ENCODE assay signal across 11 cellular contexts in genomic region chr9:114894206-114894605, GRCh38. TPM values are rescaled to one million over a fixed set of nuclear protein-coding genes. Genes with fewer than 3 reads are reported as not detected.
DNase-seq lines count a peak whose midpoint lies in the region; ATAC-seq, FAIRE-seq and TF ChIP-seq lines count a peak whose summit lies in the region.
"Had no signal": no experiment of that assay in that cellular context is flagged by ENCODE, and none has a peak within 500 bp of the region (broad histone marks: within the 10 kb centered on the region; RNA-seq: fewer than 3 reads in every experiment).

No MANE protein-coding gene starts in this region.

- no peak for DNase-seq in A549 (ENCODE audit: low read depth in 1 of 2, low spot score in 1 of 2)
- DNase-seq in EH (ENCODE audit: low read depth) = peak; percentile 78
- DNase-seq in activated CD8-positive, alpha-beta T cell treated with anti-CD3 and anti-CD28 coated beads for 36 hours = no peak
- DNase-seq in keratinocyte (ENCODE audit: low read depth, low spot score) = no peak
- DNase-seq in foreskin keratinocyte = no peak
- DNase-seq in SKM-1 (lab: John Stamatoyannopoulos, UW; ENCODE audit: unreplicated experiment) = no peak
- DNase-seq: NCI-H1436 treated with DMSO at 0.1 percent for 48 hours had no signal

- no peaks in the 10 kb centered on the region for H3K36me3 ChIP-seq in keratinocyte (ENCODE audit: control insufficient read depth in 2 of 2, extremely low read depth in 1 of 2, insufficient read depth in 2 of 2, low read length in 2 of 2)

- H3K27ac ChIP-seq in A549 (peak overlapping the region; percentile 65 to 77), keratinocyte (ENCODE audit: control insufficient read depth, insufficient read depth, low read length) (peak overlapping the region; percentile 5), foreskin keratinocyte (no peak overlapping the region)

- H3K4me2 ChIP-seq in A549 (peak overlapping the region; percentile 30), keratinocyte (ENCODE audit: control insufficient read depth, extremely low read depth, insufficient read depth, low read depth, low read length) (no peak overlapping the region)

- H2AFZ ChIP-seq in keratinocyte (ENCODE audit: control insufficient read depth, low read length) = no peak overlapping the region

- peaks cover 11% of the 10 kb centered on the region for H3K9me3 Mint-ChIP-seq in activated CD8-positive, alpha-beta T cell treated with anti-CD3 and anti-CD28 coated beads for 36 hours

- ATAC-seq in A549 (0 out of 6 replicates have a peak, but pooled peaks of 1 of the 2 experiments have one; percentile 24), foreskin keratinocyte (no peak), HG03159 (IDR thresholded peaks at IDR 0.05; ENCODE audit: unreplicated experiment) (no peak), HG02623 (IDR thresholded peaks at IDR 0.05; ENCODE audit: unreplicated experiment) (no peak)
- no peak for ATAC-seq in activated CD8-positive, alpha-beta T cell treated with anti-CD3 and anti-CD28 coated beads for 36 hours

- peak overlapping the region; percentile 86 for H3K27ac Mint-ChIP-seq in activated CD8-positive, alpha-beta T cell treated with anti-CD3 and anti-CD28 coated beads for 36 hours

- peaks cover 61% of the 10 kb centered on the region for H3K4me1 Mint-ChIP-seq in activated CD8-positive, alpha-beta T cell treated with anti-CD3 and anti-CD28 coated beads for 36 hours (ENCODE audit: low read depth)

- TF ChIP-seq POLR2A in A549 (IDR thresholded peaks at IDR 0.05; ENCODE audit: low read length) = no peak

- no peaks in the 10 kb centered on the region for H3K79me2 ChIP-seq in keratinocyte (ENCODE audit: control insufficient read depth, insufficient read depth, low read length)

- TF ChIP-seq RAD21 in A549 (conservative IDR thresholded peaks at IDR 0.05 in 1 of 2, IDR thresholded peaks at IDR 0.05 in 1 of 2) = no peak

- dilution Hi-C loops in keratinocyte (cut with MboI; ENCODE audit: extremely low pct_ligation_motif_present, low sequenced_read_pairs) = no loop called here

- no peak overlapping the region for H3K4me3 Mint-ChIP-seq in activated CD8-positive, alpha-beta T cell treated with anti-CD3 and anti-CD28 coated beads for 36 hours

- H3K9me1 ChIP-seq in keratinocyte (ENCODE audit: control insufficient read depth, extremely low read depth, insufficient read depth, low read length) = no peaks in the 10 kb centered on the region

- CTCF ChIA-PET in A549 (lab: Yijun Ruan, JAX) = interaction anchor here (0.9 to 2.3 kb wide), 3 partner anchors 9 to 16 kb away, joined by 4 to 13 read pairs (median 7); no protein-coding TSS in a partner anchor
- CTCF ChIA-PET in activated CD8-positive, alpha-beta T cell treated with anti-CD3 and anti-CD28 coated beads for 36 hours (lab: Charles Lee) = interaction anchor here (1.1 to 3.1 kb wide), 6 partner anchors 10 to 213 kb away, joined by 3 to 11 read pairs (median 3); partner anchors contain the start of gene TEX48

- intact Hi-C loops in activated CD8-positive, alpha-beta T cell treated with anti-CD3 and anti-CD28 coated beads for 36 hours (cut with micrococcal nuclease) = loop anchor here (2.0 kb wide), 1 partner anchor 203 kb away; no protein-coding TSS in a partner anchor

- TF ChIP-seq CTCF in A549 (IDR thresholded peaks at IDR 0.05) (no peak), keratinocyte (optimal IDR thresholded peaks at IDR 0.05 in 1 of 3, IDR thresholded peaks at IDR 0.05 in 1 of 3, conservative IDR thresholded peaks at IDR 0.05 in 1 of 3; ENCODE audit: extremely low read depth in 1 of 3, insufficient read depth in 2 of 3, low read length in 3 of 3) (no peak), foreskin keratinocyte (conservative IDR thresholded peaks at IDR 0.05) (no peak)
- TF ChIP-seq CTCF in activated CD8-positive, alpha-beta T cell treated with anti-CD3 and anti-CD28 coated beads for 36 hours (IDR thresholded peaks at IDR 0.05) = no peak

- H3K4me3 ChIP-seq in A549 (no peak overlapping the region), keratinocyte (ENCODE audit: control insufficient read depth in 2 of 3, extremely low read depth in 1 of 3, insufficient read depth in 2 of 3, low read depth in 1 of 3, low read length in 3 of 3) (no peak overlapping the region)

- H4K20me1 ChIP-seq in keratinocyte (ENCODE audit: control insufficient read depth, extremely low read depth, insufficient read depth, low read length) = no peaks in the 10 kb centered on the region

- no peak for FAIRE-seq in A549 (lab: Jason Lieb, UNC)
- FAIRE-seq in keratinocyte (lab: Jason Lieb, UNC) = no peak
- FAIRE-seq: GM18507, islet of Langerhans had no signal

- WGBS in A549 (ENCODE audit: missing lambda C conversion rate) = 45% methylated on average over 3 of the region's 3 CpGs

- TF ChIP-seq EP300 in A549 (IDR thresholded peaks at IDR 0.05) = no peak

- H3K27me3 ChIP-seq in keratinocyte (ENCODE audit: control insufficient read depth, extremely low read depth, insufficient read depth, low read length) = no peaks in the 10 kb centered on the region
- no peaks in the 10 kb centered on the region for H3K27me3 ChIP-seq in foreskin keratinocyte

- no peak overlapping the region for H3K9ac ChIP-seq in keratinocyte (ENCODE audit: control insufficient read depth, extremely low read depth, insufficient read depth, low read length)

- no peaks in the 10 kb centered on the region for H3K27me3 Mint-ChIP-seq in activated CD8-positive, alpha-beta T cell treated with anti-CD3 and anti-CD28 coated beads for 36 hours

- peaks cover 44% of the 10 kb centered on the region for H3K4me1 ChIP-seq in A549
- H3K4me1 ChIP-seq in keratinocyte (ENCODE audit: control insufficient read depth, extremely low read depth, insufficient read depth, low read length) = peaks cover 29% of the 10 kb centered on the region
- peaks cover 22% of the 10 kb centered on the region for H3K4me1 ChIP-seq in foreskin keratinocyte

- POLR2A ChIA-PET in A549 (lab: Yijun Ruan, JAX) = no interaction called here
- POLR2A ChIA-PET in activated CD8-positive, alpha-beta T cell treated with anti-CD3 and anti-CD28 coated beads for 36 hours (lab: Charles Lee) = interaction anchor here (0.6 to 1.4 kb wide), 2 partner anchors 16 to 198 kb away, joined by 3 to 5 read pairs; no protein-coding TSS in a partner anchor

- peaks cover 22% of the 10 kb centered on the region for H3K36me3 Mint-ChIP-seq in activated CD8-positive, alpha-beta T cell treated with anti-CD3 and anti-CD28 coated beads for 36 hours (ENCODE audit: low read depth)

- H3K9me3 ChIP-seq in A549 (no peaks in the 10 kb centered on the region), keratinocyte (ENCODE audit: control insufficient read depth, low read depth, low read length) (no peaks in the 10 kb centered on the region)

TF ChIP-seq in A549, 52 proteins besides CTCF, POLR2A, EP300 and RAD21:
- TF ChIP-seq HDAC2 (IDR thresholded peaks at IDR 0.05) (no peak), ESRRA (IDR thresholded peaks at IDR 0.05; ENCODE audit: borderline replicate concordance, low read length) (no peak), MYC (IDR thresholded peaks at IDR 0.05; ENCODE audit: borderline replicate concordance, low read length) (no peak), SMC3 (IDR thresholded peaks at IDR 0.05) (no peak), CBX8 (IDR thresholded peaks at IDR 0.05) (no peak), ATOH8 (CRISPR knock-in tag; IDR thresholded peaks at IDR 0.05; ENCODE audit: low read depth) (no peak), ZNF302 (CRISPR knock-in tag; IDR thresholded peaks at IDR 0.05) (no peak), ZFP36 (IDR thresholded peaks at IDR 0.05; ENCODE audit: borderline replicate concordance, partially characterized antibody) (no peak), CBX2 (IDR thresholded peaks at IDR 0.05; ENCODE audit: borderline replicate concordance, low read depth) (no peak), POLR2AphosphoS2 (conservative IDR thresholded peaks at IDR 0.05; ENCODE audit: low read length) (no peak), MAZ (IDR thresholded peaks at IDR 0.05; ENCODE audit: borderline replicate concordance, low read depth, low read length) (no peak), NFE2L2 (conservative IDR thresholded peaks at IDR 0.05; ENCODE audit: low read length) (no peak), KDM5A (IDR thresholded peaks at IDR 0.05) (no peak), ZC3H11A (IDR thresholded peaks at IDR 0.05) (no peak)
- TF ChIP-seq, protein P1, sequence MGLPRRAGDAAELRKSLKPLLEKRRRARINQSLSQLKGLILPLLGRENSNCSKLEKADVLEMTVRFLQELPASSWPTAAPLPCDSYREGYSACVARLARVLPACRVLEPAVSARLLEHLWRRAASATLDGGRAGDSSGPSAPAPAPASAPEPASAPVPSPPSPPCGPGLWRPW (IDR thresholded peaks at IDR 0.05) = no peak

RNA-seq across cellular contexts. Expression of gene TNFSF8, which starts 36.2 kb away (rescaled TPM):
- polyA plus RNA-seq in A549 (2011; rRNA removed) = not detected in 2 replicates
- not detected in 2 replicates for polyA plus RNA-seq in A549 (2012; cell fraction: cytosol; rRNA removed)
- polyA plus RNA-seq in A549 (2012; cell fraction: nucleus; rRNA removed) = not detected in 2 replicates
- polyA plus RNA-seq in A549 (2017; fragmentation: RNase III; extraction: RNeasy Plus Mini Kit Qiagen cat#74134 plus additional on column Dnase treatment) = not detected in 3 replicates
- polyA minus RNA-seq in A549 (2011; rRNA and poly(A)+ RNA removed) = not detected in 2 replicates
- total RNA-seq in activated CD8-positive, alpha-beta T cell treated with anti-CD3 and anti-CD28 coated beads for 36 hours = 10 to 100 TPM; 21.7 to 23.9 TPM
- polyA plus RNA-seq in keratinocyte = not detected in 3 replicates
- polyA plus RNA-seq in keratinocyte (2011; ENCODE audit: low read depth) = not detected
- polyA plus RNA-seq in keratinocyte (2011; cell fraction: cytosol; rRNA removed) = not detected in 2 replicates
- not detected in 2 replicates for polyA plus RNA-seq in keratinocyte (2011; cell fraction: nucleus; rRNA removed)
- not detected in 2 replicates for polyA plus RNA-seq in keratinocyte (2012; ENCODE audit: low replicate concordance)
- not detected in 3 replicates for polyA minus RNA-seq in keratinocyte
- polyA minus RNA-seq in keratinocyte (2011; cell fraction: cytosol; rRNA and poly(A)+ RNA removed) = not detected
- polyA minus RNA-seq in keratinocyte (2011; cell fraction: nucleus; rRNA and poly(A)+ RNA removed) = not detected in 2 replicates
- not detected in 2 replicates for total RNA-seq in foreskin keratinocyte
- polyA plus RNA-seq in foreskin keratinocyte = not detected in 2 replicates
